Comparison of ENCODE assay signal across 32 cellular contexts in the genomic region with DNA sequence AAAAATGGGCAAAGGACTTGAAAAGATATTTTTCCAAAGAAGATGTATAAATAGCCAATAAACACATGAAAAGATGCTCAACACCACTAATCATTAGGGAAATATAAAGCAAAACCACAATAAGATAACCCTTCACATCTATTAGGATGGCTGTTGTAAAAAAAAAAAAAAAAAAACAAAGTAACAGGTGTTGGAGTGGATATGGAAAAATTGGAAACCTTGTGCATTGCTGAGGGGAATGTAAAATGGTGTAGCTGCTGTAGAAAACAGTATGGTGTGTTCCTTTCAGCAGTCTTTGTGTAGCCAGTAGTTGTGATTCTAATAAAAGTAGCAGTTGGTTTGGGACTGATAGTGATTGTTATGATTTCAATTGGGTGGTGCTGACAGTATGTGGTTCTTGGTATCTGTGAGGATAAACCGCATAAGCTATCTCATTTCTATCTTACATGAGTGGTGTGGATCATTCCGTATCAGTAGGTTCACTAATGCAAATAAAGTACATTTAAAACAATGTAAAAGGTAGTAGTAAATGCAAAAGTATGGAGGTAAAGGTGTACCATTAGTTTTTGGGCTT.
"Had no signal": no experiment of that assay in that cellular context is flagged by ENCODE, and none has a peak within 500 bp of the region (broad histone marks: within the 10 kb centered on the region; RNA-seq: fewer than 3 reads in every experiment).

No MANE protein-coding gene starts in this region.

- H3K9me3 ChIP-seq: colonic mucosa, pancreas, prostate gland had no signal

- H3K36me3 ChIP-seq: adrenal gland, ascending aorta, cardiac muscle cell, colonic mucosa, left ventricle myocardium inferior, pancreas, prostate gland, sigmoid colon, stomach, tibial artery had no signal

- H3K4me1 ChIP-seq: ascending aorta, colonic mucosa, prostate gland had no signal

- H3K4me3 ChIP-seq: adrenal gland, ascending aorta, cardiac muscle cell, colonic mucosa, left ventricle myocardium inferior, lung, mucosa of descending colon, pancreas, prostate gland, sigmoid colon, stomach, tibial artery had no signal

- H3K27ac Mint-ChIP-seq: activated CD4-positive, alpha-beta memory T cell treated with anti-CD3 and anti-CD28 coated beads, Interleukin-2, amount 10 ng/mL, durations not matched to agents 7 days and 5 days; activated CD4-positive, alpha-beta T cell treated with anti-CD3 and anti-CD28 coated beads, Interleukin-2, amount 10 ng/mL, durations not matched to agents 7 days and 5 days; activated CD8-positive, alpha-beta memory T cell treated with anti-CD3 and anti-CD28 coated beads, Interleukin-2, amount 10 ng/mL, durations not matched to agents 7 days and 5 days; activated naive CD4-positive, alpha-beta T cell treated with anti-CD3 and anti-CD28 coated beads for 36 hours; activated naive CD8-positive, alpha-beta T cell treated with anti-CD3 and anti-CD28 coated beads for 36 hours; activated T-helper 1 cell treated with anti-CD3 and anti-CD28 coated beads, Interleukin-12 subunit alpha, Interleukin-12 subunit beta, Interleukin-2, Interleukin-4 antibody, amounts not matched to agents 30 ng/mL and 10 ng/mL and 1 ng/mL, durations not matched to agents 14 hours and 24 hours and 36 hours; brain; WTC11 had no signal

- DNase-seq: activated CD4-positive, alpha-beta memory T cell treated with anti-CD3 and anti-CD28 coated beads, Interleukin-2, amount 10 ng/mL, durations not matched to agents 7 days and 5 days; activated CD4-positive, alpha-beta T cell treated with anti-CD3 and anti-CD28 coated beads for 1 hour; activated CD4-positive, alpha-beta T cell treated with anti-CD3 and anti-CD28 coated beads, Interleukin-2, amount 10 ng/mL, durations not matched to agents 7 days and 5 days; activated CD8-positive, alpha-beta memory T cell treated with anti-CD3 and anti-CD28 coated beads, Interleukin-2, amount 10 ng/mL, durations not matched to agents 7 days and 5 days; activated effector memory CD4-positive, alpha-beta T cell treated with anti-CD3 and anti-CD28 coated beads, Interleukin-2, amount 50 U/mL, for 16 hours; activated naive CD4-positive, alpha-beta T cell treated with anti-CD3 and anti-CD28 coated beads for 36 hours; activated naive CD8-positive, alpha-beta T cell treated with anti-CD3 and anti-CD28 coated beads for 36 hours; activated T-cell treated with anti-CD3 and anti-CD28 coated beads for 4 hours; adrenal gland; cerebellar nuclear complex; colonic mucosa; effector CD8-positive, alpha-beta T cell; left ventricle myocardium inferior; mucosa of descending colon; nucleus accumbens; pancreas; retina; sigmoid colon; small intestine; stimulated activated CD4-positive, alpha-beta T cell treated with anti-CD3 and anti-CD28 coated beads, Interleukin-4, amount 100 ng/mL, for 24 hours; stomach; T-helper 1 cell; tibial artery had no signal

- H3K4me3 Mint-ChIP-seq: activated CD4-positive, alpha-beta memory T cell treated with anti-CD3 and anti-CD28 coated beads, Interleukin-2, amount 10 ng/mL, durations not matched to agents 7 days and 5 days; activated CD4-positive, alpha-beta T cell treated with anti-CD3 and anti-CD28 coated beads, Interleukin-2, amount 10 ng/mL, durations not matched to agents 7 days and 5 days; activated CD8-positive, alpha-beta memory T cell treated with anti-CD3 and anti-CD28 coated beads, Interleukin-2, amount 10 ng/mL, durations not matched to agents 7 days and 5 days; activated naive CD4-positive, alpha-beta T cell treated with anti-CD3 and anti-CD28 coated beads for 36 hours; activated naive CD8-positive, alpha-beta T cell treated with anti-CD3 and anti-CD28 coated beads for 36 hours; activated T-helper 1 cell treated with anti-CD3 and anti-CD28 coated beads, Interleukin-12 subunit alpha, Interleukin-12 subunit beta, Interleukin-2, Interleukin-4 antibody, amounts not matched to agents 30 ng/mL and 10 ng/mL and 1 ng/mL, durations not matched to agents 14 hours and 24 hours and 36 hours; brain; neural crest cell; stimulated activated memory B cell treated with anti-CD40 and anti-IgM and Interleukin-4, amounts not matched to agents 10 μg/mL and 1 μg/mL and 100 μg/mL, for 72 hours; WTC11 had no signal

- H3K27me3 Mint-ChIP-seq: activated CD4-positive, alpha-beta memory T cell treated with anti-CD3 and anti-CD28 coated beads, Interleukin-2, amount 10 ng/mL, durations not matched to agents 7 days and 5 days; activated CD4-positive, alpha-beta T cell treated with anti-CD3 and anti-CD28 coated beads, Interleukin-2, amount 10 ng/mL, durations not matched to agents 7 days and 5 days; activated CD8-positive, alpha-beta memory T cell treated with anti-CD3 and anti-CD28 coated beads, Interleukin-2, amount 10 ng/mL, durations not matched to agents 7 days and 5 days; activated naive CD8-positive, alpha-beta T cell treated with anti-CD3 and anti-CD28 coated beads for 36 hours; brain; stimulated activated memory B cell treated with anti-CD40 and anti-IgM and Interleukin-4, amounts not matched to agents 10 μg/mL and 1 μg/mL and 100 μg/mL, for 72 hours had no signal

- H3K27ac ChIP-seq: adrenal gland, ascending aorta, cardiac muscle cell, colonic mucosa, left ventricle myocardium inferior, pancreas, prostate gland, sigmoid colon, stomach, tibial artery had no signal

- H3K27me3 ChIP-seq: adrenal gland, ascending aorta, cardiac muscle cell, colonic mucosa, pancreas, sigmoid colon, stomach, tibial artery had no signal

- ATAC-seq: activated CD8-positive, alpha-beta memory T cell treated with anti-CD3 and anti-CD28 coated beads, Interleukin-2, amount 10 ng/mL, durations not matched to agents 7 days and 5 days; mucosa of descending colon; pancreas; stimulated activated memory B cell treated with anti-CD40 and anti-IgM and Interleukin-4, amounts not matched to agents 10 μg/mL and 1 μg/mL and 100 μg/mL, for 72 hours; WTC11 had no signal
